Comparison of ENCODE assay signal across 21 cellular contexts in the genomic region with DNA sequence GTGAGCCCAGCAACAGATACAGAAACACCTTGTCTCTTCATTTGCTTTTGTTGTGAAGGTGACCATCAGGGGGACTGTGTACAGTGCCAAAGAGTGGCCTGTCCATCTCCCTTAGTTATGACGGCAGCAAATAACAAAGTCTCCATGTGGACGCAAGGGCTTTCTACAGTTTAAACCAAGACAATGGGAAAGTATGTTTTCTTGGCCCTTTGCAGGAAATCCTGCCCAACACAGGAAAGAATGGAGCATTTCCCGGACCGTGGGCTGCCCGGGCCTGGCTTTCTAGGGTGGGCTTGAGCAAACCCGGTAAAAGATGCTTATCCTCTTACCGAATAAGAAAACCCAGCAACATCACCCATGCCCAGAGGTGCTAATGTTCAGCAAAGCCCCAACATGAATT.
DNase-seq lines count a peak whose midpoint lies in the region; ATAC-seq, FAIRE-seq and TF ChIP-seq lines count a peak whose summit lies in the region.
"Had no signal": no experiment of that assay in that cellular context is flagged by ENCODE, and none has a peak within 500 bp of the region (broad histone marks: within the 10 kb centered on the region; RNA-seq: fewer than 3 reads in every experiment).

No MANE protein-coding gene starts in this region.

- H3K4me3 Mint-ChIP-seq in GM23338 (no peak overlapping the region), astrocyte (ENCODE audit: unreplicated experiment) (no peak overlapping the region), neural progenitor cell (no peak overlapping the region)

- H3K4me2 ChIP-seq in GM23338 (no peak overlapping the region), astrocyte (ENCODE audit: low read length) (no peak overlapping the region), neural progenitor cell (no peak overlapping the region)

- H3K4me1 ChIP-seq in GM23338 (ENCODE audit: insufficient read depth) (no peaks in the 10 kb centered on the region), astrocyte (ENCODE audit: insufficient read depth, low read length) (no peaks in the 10 kb centered on the region), neural progenitor cell (no peaks in the 10 kb centered on the region)
- H3K4me1 ChIP-seq: SJSA1 had no signal

- H3K27me3 Mint-ChIP-seq in GM23338 (ENCODE audit: insufficient read depth, low read depth, poor library complexity) = no peaks in the 10 kb centered on the region
- H3K27me3 Mint-ChIP-seq in astrocyte (ENCODE audit: low read depth, unreplicated experiment) = peaks cover 5% of the 10 kb centered on the region
- H3K27me3 Mint-ChIP-seq in neural progenitor cell (ENCODE audit: insufficient read depth, low read depth) = no peaks in the 10 kb centered on the region

- H3K27me3 ChIP-seq in GM23338 (ENCODE audit: insufficient read depth) (no peaks in the 10 kb centered on the region), astrocyte (ENCODE audit: insufficient read depth, low read length) (no peaks in the 10 kb centered on the region), neural progenitor cell (no peaks in the 10 kb centered on the region)
- H3K27me3 ChIP-seq: SJSA1 had no signal

- H3K79me2 ChIP-seq in GM23338 (replicated peaks; ENCODE audit: insufficient read depth) (no peaks in the 10 kb centered on the region), astrocyte (ENCODE audit: insufficient read depth, low read length) (no peaks in the 10 kb centered on the region), neural progenitor cell (ENCODE audit: low read depth) (no peaks in the 10 kb centered on the region)

- H4K20me1 ChIP-seq in GM23338 (replicated peaks; ENCODE audit: insufficient read depth) (no peaks in the 10 kb centered on the region), astrocyte (ENCODE audit: insufficient read depth, low read length) (no peaks in the 10 kb centered on the region), neural progenitor cell (ENCODE audit: low read depth) (no peaks in the 10 kb centered on the region)

- H3K36me3 ChIP-seq in GM23338 (ENCODE audit: insufficient read depth) (no peaks in the 10 kb centered on the region), astrocyte (ENCODE audit: insufficient read depth, low read length) (no peaks in the 10 kb centered on the region), neural progenitor cell (no peaks in the 10 kb centered on the region)
- H3K36me3 ChIP-seq: SJSA1 had no signal

- DNase-seq in GM23338 (ENCODE audit: low spot score) (no peak), astrocyte (ENCODE audit: low read depth) (no peak), left ventricle myocardium superior (no peak), neural progenitor cell (ENCODE audit: low spot score) (no peak), NK-92 (lab: John Stamatoyannopoulos, UW; ENCODE audit: unreplicated experiment) (no peak), NCI-H128 (lab: John Stamatoyannopoulos, UW; ENCODE audit: unreplicated experiment) (no peak)
- no peak for DNase-seq in stimulated activated CD4-positive, alpha-beta T cell treated with anti-CD3 and anti-CD28 coated beads, Interleukin-4, amount 100 ng/mL, for 24 hours
- DNase-seq: EL, GF-D8, H7, Kasumi-1, NCI-H1417 treated with DMSO at 0.1 percent for 48 hours, NCI-H187, NCI-H2107, NCI-H446 treated with DMSO at 0.1 percent for 48 hours, NCI-H748 treated with DMSO at 0.1 percent for 48 hours had no signal

- H3K9me2 ChIP-seq in GM23338 (ENCODE audit: insufficient read depth) = peaks cover 10% of the 10 kb centered on the region; the same call in 1 of the 2 replicates

- peak overlapping the region; percentile 47; the same call in 1 of the 2 replicates for H2AFZ ChIP-seq in GM23338
- H2AFZ ChIP-seq in astrocyte (ENCODE audit: low read depth, low read length) = no peak overlapping the region
- H2AFZ ChIP-seq in neural progenitor cell (replicated peaks) = no peak overlapping the region

- TF ChIP-seq CTCF in GM23338 (conservative IDR thresholded peaks at IDR 0.05; ENCODE audit: low read depth in 2 of 2) (no peak), astrocyte (IDR thresholded peaks at IDR 0.05; ENCODE audit: insufficient read depth, low read depth, low read length) (no peak), neural progenitor cell (IDR thresholded peaks at IDR 0.05) (no peak)

- H3K27ac Mint-ChIP-seq in GM23338 = no peak overlapping the region
- peak overlapping the region; percentile 35 for H3K27ac Mint-ChIP-seq in astrocyte (ENCODE audit: unreplicated experiment)
- H3K27ac Mint-ChIP-seq in neural progenitor cell = peak overlapping the region; percentile 51
- H3K27ac Mint-ChIP-seq: CD4-positive, CD25-positive, alpha-beta regulatory T cell had no signal

- H3K36me3 Mint-ChIP-seq in GM23338 (ENCODE audit: low read depth) (no peaks in the 10 kb centered on the region), astrocyte (ENCODE audit: low read depth, unreplicated experiment) (no peaks in the 10 kb centered on the region), neural progenitor cell (no peaks in the 10 kb centered on the region)

- no peaks in the 10 kb centered on the region for H3K9me3 ChIP-seq in astrocyte (ENCODE audit: insufficient read depth, low read depth, low read length)
- no peaks in the 10 kb centered on the region for H3K9me3 ChIP-seq in neural progenitor cell (ENCODE audit: low read depth)
- H3K9me3 ChIP-seq: SJSA1 had no signal

- H3K4me1 Mint-ChIP-seq in GM23338 (no peaks in the 10 kb centered on the region), astrocyte (ENCODE audit: low read depth, unreplicated experiment) (peaks cover 14% of the 10 kb centered on the region), neural progenitor cell (peaks cover 18% of the 10 kb centered on the region)

- no peak overlapping the region for H3K27ac ChIP-seq in GM23338 (ENCODE audit: low read depth)
- H3K27ac ChIP-seq in astrocyte (ENCODE audit: low read depth, low read length) = no peak overlapping the region
- no peak overlapping the region for H3K27ac ChIP-seq in neural progenitor cell
- H3K27ac ChIP-seq: SJSA1 had no signal

- ATAC-seq in GM23338 (no peak), left ventricle myocardium superior (peak; percentile 11), HG03139 (IDR thresholded peaks at IDR 0.05; ENCODE audit: unreplicated experiment) (no peak)
- ATAC-seq: Panc1 had no signal

- FAIRE-seq in astrocyte (lab: Jason Lieb, UNC) = no peak
- FAIRE-seq: GM19239 had no signal

- no peaks in the 10 kb centered on the region for H3F3A ChIP-seq in GM23338 (replicated peaks; ENCODE audit: low read depth)
- H3F3A ChIP-seq in neural progenitor cell (ENCODE audit: low read depth) = no peaks in the 10 kb centered on the region

- H3K9ac ChIP-seq in astrocyte (ENCODE audit: low read length) (no peak overlapping the region), neural progenitor cell (no peak overlapping the region)

- intact Hi-C loops in left ventricle myocardium superior (cut with micrococcal nuclease) = no loop called here

- H3K9me3 Mint-ChIP-seq in GM23338 (no peaks in the 10 kb centered on the region), astrocyte (ENCODE audit: unreplicated experiment) (no peaks in the 10 kb centered on the region), neural progenitor cell (no peaks in the 10 kb centered on the region)

- no peak overlapping the region for H3K4me3 ChIP-seq in GM23338
- no peak overlapping the region for H3K4me3 ChIP-seq in astrocyte (ENCODE audit: insufficient read depth, low read depth, low read length)
- no peak overlapping the region for H3K4me3 ChIP-seq in neural progenitor cell
- H3K4me3 ChIP-seq: SJSA1 had no signal
